8 cellular contexts compared by ENCODE assay signal in the genomic region with DNA sequence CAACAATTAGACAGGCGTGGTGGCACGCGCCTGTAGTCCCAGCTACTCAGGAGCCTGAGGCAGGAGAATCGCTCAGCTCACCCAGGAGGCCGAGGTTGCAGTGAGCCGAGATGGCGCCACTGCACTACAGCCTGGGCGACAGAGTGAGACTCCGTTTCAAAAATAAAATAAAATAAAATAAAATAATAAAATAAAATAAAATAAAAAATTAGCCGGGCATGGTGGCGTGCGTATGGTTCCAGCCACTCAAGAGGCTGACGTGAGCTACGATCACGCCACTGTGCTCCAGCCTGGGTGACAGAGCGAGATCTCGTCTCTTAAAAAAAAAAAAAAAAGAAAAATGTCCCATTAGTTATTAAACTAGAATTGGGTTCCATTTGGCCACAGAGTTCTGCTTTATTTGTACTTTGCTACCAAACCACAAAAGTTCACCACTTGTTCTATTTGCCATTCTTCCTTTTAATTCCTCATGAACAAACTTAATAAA. TPM values are rescaled to one million over a fixed set of nuclear protein-coding genes. Genes with fewer than 3 reads are reported as not detected.
DNase-seq lines count a peak whose midpoint lies in the region; ATAC-seq and TF ChIP-seq lines count a peak whose summit lies in the region.

No MANE protein-coding gene starts in this region.

- peak overlapping the region; percentile 84 for H3K4me3 Mint-ChIP-seq in mesothelial cell of epicardium

- H3K36me3 ChIP-seq in body of pancreas (replicated peaks in 1 of 2; ENCODE audit: insufficient read depth in 1 of 2, low read depth in 2 of 2) (no peaks in the 10 kb centered on the region), vagina (no peaks in the 10 kb centered on the region)

- peaks cover 24% of the 10 kb centered on the region for H3K4me1 Mint-ChIP-seq in mesothelial cell of epicardium

- H3K27ac ChIP-seq in body of pancreas (peak overlapping the region in 3 of 4 donors; percentile 87 to 92 (median 91)), vagina (peak overlapping the region; percentile 95)

- H3K27me3 ChIP-seq in body of pancreas: no peaks in the 10 kb centered on the region
- H3K27me3 ChIP-seq in vagina: no peaks in the 10 kb centered on the region

- DNase-seq in stimulated activated CD4-positive, alpha-beta T cell treated with anti-CD3 and anti-CD28 coated beads, Interleukin-4, amount 100 ng/mL, for 1 hour: peak; percentile 33
- DNase-seq in stimulated activated CD4-positive, alpha-beta T cell treated with anti-CD3 and anti-CD28 coated beads, Interleukin-4, amount 100 ng/mL, for 4 hours: no peak
- no peak for DNase-seq in body of pancreas
- no peak for DNase-seq in mesothelial cell of epicardium (ENCODE audit: low spot score in 2 of 2, unreplicated experiment in 2 of 2)
- DNase-seq in vagina (ENCODE audit: extremely low spot score in 2 of 2): no peak
- DNase-seq in hypothalamus (lab: John Stamatoyannopoulos, UW): no peak
- no peak for DNase-seq in SKM-1 treated with dmso at 0.1 percent for 144 hours (lab: John Stamatoyannopoulos, UW; ENCODE audit: unreplicated experiment)

- H3K4me3 ChIP-seq in body of pancreas: peak overlapping the region in 1 of 2 donors; percentile 81
- peak overlapping the region; percentile 69 to 95 for H3K4me3 ChIP-seq in vagina

- H3K4me1 ChIP-seq in body of pancreas (peaks cover 29% of the 10 kb centered on the region), vagina (peaks cover 31% of the 10 kb centered on the region)

- ATAC-seq in body of pancreas: no peak
- ATAC-seq in GM19397 (IDR thresholded peaks at IDR 0.05; ENCODE audit: unreplicated experiment): no peak

- no peaks in the 10 kb centered on the region for H3K9me3 Mint-ChIP-seq in mesothelial cell of epicardium

- intact Hi-C loops in body of pancreas (cut with DNase I): no loop called here
- intact Hi-C loops in vagina (cut with DNase I): no loop called here

- no peak for TF ChIP-seq POLR2A in body of pancreas (IDR thresholded peaks at IDR 0.05)
- no peak for TF ChIP-seq POLR2A in vagina (IDR thresholded peaks at IDR 0.05)

- H3K9me3 ChIP-seq in body of pancreas (no peaks in the 10 kb centered on the region), vagina (no peaks in the 10 kb centered on the region)

- H3K36me3 Mint-ChIP-seq in mesothelial cell of epicardium: no peaks in the 10 kb centered on the region

- no peaks in the 10 kb centered on the region for H3K27me3 Mint-ChIP-seq in mesothelial cell of epicardium (ENCODE audit: low read depth)

- 58% methylated on average over 17 of the region's 17 CpGs for WGBS in body of pancreas, 2 donors

- H3K27ac Mint-ChIP-seq in mesothelial cell of epicardium: peak overlapping the region; percentile 93

- TF ChIP-seq CTCF in body of pancreas (IDR thresholded peaks at IDR 0.05) (no peak), mesothelial cell of epicardium (IDR thresholded peaks at IDR 0.05; ENCODE audit: unreplicated experiment) (no peak), vagina (IDR thresholded peaks at IDR 0.05) (no peak)

RNA-seq across cellular contexts. Expression of gene CYTH1, which starts 1.2 kb away (rescaled TPM):
- total RNA-seq in body of pancreas (10 to 100 TPM; 32.2 to 60.6 TPM), mesothelial cell of epicardium (40.3 to 44.3 TPM (median 42.8 TPM) in 3 replicates), vagina (62.9 TPM)

RNA-seq across cellular contexts. Expression of gene USP36, which starts 59.7 kb away (rescaled TPM):
- 10 to 100 TPM; 28.5 to 55.4 TPM for total RNA-seq in body of pancreas
- total RNA-seq in mesothelial cell of epicardium: 62.0 to 63.0 TPM (median 62.5 TPM) in 3 replicates
- total RNA-seq in vagina: 71.2 TPM
